ENCODE assay signal across 11 cellular contexts in genomic region chr15:48603123-48603500, GRCh38. TPM values are rescaled to one million over a fixed set of nuclear protein-coding genes. Genes with fewer than 3 reads are reported as not detected.
DNase-seq lines count a peak whose midpoint lies in the region; ATAC-seq and TF ChIP-seq lines count a peak whose summit lies in the region.
"Had no signal": no experiment of that assay in that cellular context is flagged by ENCODE, and none has a peak within 500 bp of the region (broad histone marks: within the 10 kb centered on the region; RNA-seq: fewer than 3 reads in every experiment).

No MANE protein-coding gene starts in this region.

- peaks cover 0 to 9% of the 10 kb centered on the region in 2 donors for H3K27me3 Mint-ChIP-seq in CD8-positive, alpha-beta memory T cell
- H3K27me3 Mint-ChIP-seq: activated B cell treated with CpG ODN at 0.5 μM for 24 hours had no signal

- POLR2A ChIA-PET in CD8-positive, alpha-beta memory T cell (lab: Charles Lee), result no interaction called here

- H3K4me3 Mint-ChIP-seq in CD8-positive, alpha-beta memory T cell, result no peak overlapping the region
- H3K4me3 Mint-ChIP-seq: activated B cell treated with CpG ODN at 0.5 μM for 24 hours had no signal

- H4K8ac ChIP-seq in mesenchymal stem cell (ENCODE audit: low read length), result peak overlapping the region; percentile 10

- peaks cover 0 to 5% (median 0%) of the 10 kb centered on the region in 5 donors for H3K9me3 Mint-ChIP-seq in CD8-positive, alpha-beta memory T cell

- DNase-seq in heart right ventricle (no peak), Right ventricle myocardium inferior (ENCODE audit: missing footprints) (no peak), coronary artery (ENCODE audit: low spot score) (no peak), mesenchymal stem cell (no peak)
- no peak for DNase-seq in stimulated activated CD4-positive, alpha-beta T cell treated with anti-CD3 and anti-CD28 coated beads, Interleukin-15, amount 100 ng/mL, for 24 hours
- no peak for DNase-seq in CD8-positive, alpha-beta memory T cell
- DNase-seq: activated B cell treated with CpG ODN at 0.5 μM for 24 hours, NCI-H524 treated with DMSO at 0.1 percent for 48 hours had no signal

- no peak overlapping the region for H2BK5ac ChIP-seq in mesenchymal stem cell (ENCODE audit: low read depth, low read length, poor library complexity, severe bottlenecking)

- H3K4me2 ChIP-seq in mesenchymal stem cell (ENCODE audit: low read length, poor library complexity, severe bottlenecking), result no peak overlapping the region
- H3K4me2 ChIP-seq: A549 had no signal

- H3K9ac ChIP-seq in mesenchymal stem cell (ENCODE audit: low read length), result peak overlapping the region; percentile 55

- CTCF ChIA-PET in CD8-positive, alpha-beta memory T cell (lab: Charles Lee), result interaction anchor here (0.8 kb wide), 1 partner anchor 29 kb away, joined by 3 read pairs; no protein-coding TSS in a partner anchor

- H3K4me3 ChIP-seq in heart right ventricle, result peak overlapping the region in 6 of 10 donors; percentile 14 to 40 (median 19)
- peak overlapping the region; percentile 4 for H3K4me3 ChIP-seq in coronary artery
- no peak overlapping the region for H3K4me3 ChIP-seq in mesenchymal stem cell (ENCODE audit: insufficient read depth in 1 of 2, low read depth in 1 of 2, low read length in 2 of 2)
- no peak overlapping the region for H3K4me3 ChIP-seq in CD8-positive, alpha-beta memory T cell (ENCODE audit: low read length)
- H3K4me3 ChIP-seq: A549 had no signal

- H3K18ac ChIP-seq in mesenchymal stem cell (ENCODE audit: low read depth in 1 of 2, low read length in 2 of 2), result peak overlapping the region in 1 of 2 experiments; percentile 16

- H3K79me1 ChIP-seq in mesenchymal stem cell (replicated peaks; ENCODE audit: low read length, poor library complexity, severe bottlenecking), result peaks cover 21% of the 10 kb centered on the region

- H3K27ac ChIP-seq in heart right ventricle, result peak overlapping the region; percentile 27 to 84 (median 72)
- peak overlapping the region; percentile 43 to 65 for H3K27ac ChIP-seq in coronary artery
- H3K27ac ChIP-seq in mesenchymal stem cell (ENCODE audit: low read length, poor library complexity, severe bottlenecking), result peak overlapping the region; percentile 51
- H3K27ac ChIP-seq in CD8-positive, alpha-beta memory T cell (ENCODE audit: low read depth, low read length), result no peak overlapping the region
- H3K27ac ChIP-seq: A549 had no signal

- H3K14ac ChIP-seq in mesenchymal stem cell (ENCODE audit: low read length in 2 of 2), result no peak overlapping the region

- no peak overlapping the region for H2BK12ac ChIP-seq in mesenchymal stem cell (ENCODE audit: low read length in 2 of 2)

- H3K27ac Mint-ChIP-seq in CD8-positive, alpha-beta memory T cell, result no peak overlapping the region
- H3K27ac Mint-ChIP-seq: activated B cell treated with CpG ODN at 0.5 μM for 24 hours had no signal

- ATAC-seq in heart right ventricle, result peak in 4 of 8 donors; percentile 32 to 45 (median 37)
- no peak for ATAC-seq in Right ventricle myocardium inferior
- ATAC-seq in GM21529 (IDR thresholded peaks at IDR 0.05; ENCODE audit: unreplicated experiment), result no peak
- no peak for ATAC-seq in HG03025 (IDR thresholded peaks at IDR 0.05; ENCODE audit: low FRiP score, unreplicated experiment)
- ATAC-seq: A549 had no signal

- no peak overlapping the region for H2AK5ac ChIP-seq in mesenchymal stem cell (ENCODE audit: low read length, severe bottlenecking)

- intact Hi-C loops in heart right ventricle (cut with DNase I), result loop anchor here in 1 of 10 donors (5.0 kb wide), 2 partner anchors 39 to 66 kb away; no protein-coding TSS in a partner anchor
- intact Hi-C loops in Right ventricle myocardium inferior (cut with DNase I), result no loop called here

- H3K36me3 Mint-ChIP-seq in CD8-positive, alpha-beta memory T cell, result no peaks in the 10 kb centered on the region

- no peaks in the 10 kb centered on the region for H3K4me1 Mint-ChIP-seq in CD8-positive, alpha-beta memory T cell
- H3K4me1 Mint-ChIP-seq: activated B cell treated with CpG ODN at 0.5 μM for 24 hours had no signal

- 34 to 47% methylated on average over 6 of the region's 6 CpGs for WGBS in heart right ventricle, 2 donors
- WGBS in mesenchymal stem cell, result 52% methylated on average over 5 of the region's 6 CpGs

- no peak overlapping the region for H2AFZ ChIP-seq in mesenchymal stem cell (ENCODE audit: low read depth, low read length)

- H2BK120ac ChIP-seq in mesenchymal stem cell (ENCODE audit: low read depth, low read length), result no peak overlapping the region

- H3K23ac ChIP-seq in mesenchymal stem cell (ENCODE audit: low read length in 2 of 2), result no peak overlapping the region

- TF ChIP-seq CTCF in heart right ventricle (IDR thresholded peaks at IDR 0.05), result no peak
- no peak for TF ChIP-seq CTCF in coronary artery (IDR thresholded peaks at IDR 0.05)

- H3K27me3 ChIP-seq in heart right ventricle (no peaks in the 10 kb centered on the region), mesenchymal stem cell (ENCODE audit: control insufficient read depth in 1 of 2, insufficient read depth in 1 of 2, low read length in 2 of 2) (no peaks in the 10 kb centered on the region)
- H3K27me3 ChIP-seq in CD8-positive, alpha-beta memory T cell (ENCODE audit: insufficient read depth, low read length, poor library complexity, severe bottlenecking), result no peaks in the 10 kb centered on the region

- H3K4me1 ChIP-seq in heart right ventricle, result peaks cover 4 to 46% (median 33%) of the 10 kb centered on the region in 9 donors
- peaks cover 1% of the 10 kb centered on the region for H3K4me1 ChIP-seq in mesenchymal stem cell (ENCODE audit: control insufficient read depth, insufficient read depth, low read depth, low read length)
- H3K4me1 ChIP-seq in CD8-positive, alpha-beta memory T cell (ENCODE audit: insufficient read depth, low read length), result no peaks in the 10 kb centered on the region
- H3K4me1 ChIP-seq: A549 had no signal

- H3K4ac ChIP-seq in mesenchymal stem cell (ENCODE audit: low read depth in 1 of 2, low read length in 2 of 2), result no peak overlapping the region

- H2BK15ac ChIP-seq in mesenchymal stem cell (ENCODE audit: low read depth, poor library complexity, severe bottlenecking), result no peak overlapping the region

- no peak overlapping the region for H4K91ac ChIP-seq in mesenchymal stem cell (ENCODE audit: low read length)

- H3K36me3 ChIP-seq in heart right ventricle, result peaks cover 0 to 46% (median 4%) of the 10 kb centered on the region in 9 donors
- H3K36me3 ChIP-seq in mesenchymal stem cell (ENCODE audit: control insufficient read depth in 1 of 2, insufficient read depth in 2 of 2, low read depth in 1 of 2, low read length in 2 of 2), result peaks cover 20 to 96% of the 10 kb centered on the region in 2 experiments
- no peaks in the 10 kb centered on the region for H3K36me3 ChIP-seq in CD8-positive, alpha-beta memory T cell (ENCODE audit: insufficient read depth, low read length)

- H3K9me3 ChIP-seq in heart right ventricle, result peaks cover 0 to 4% (median 0%) of the 10 kb centered on the region in 11 donors
- no peaks in the 10 kb centered on the region for H3K9me3 ChIP-seq in mesenchymal stem cell (ENCODE audit: control insufficient read depth, low read length)
- no peaks in the 10 kb centered on the region for H3K9me3 ChIP-seq in CD8-positive, alpha-beta memory T cell (ENCODE audit: low read length)
- H3K9me3 ChIP-seq: A549 had no signal

RNA-seq across cellular contexts. Expression of gene FBN1, which starts 42.4 kb away (rescaled TPM):
- total RNA-seq in heart right ventricle, result 100 to 1,000 TPM in 1 of 10 donors, 10 to 100 TPM in 9; 18.4 to 116 (median 32.9) TPM
- polyA plus RNA-seq in heart right ventricle, result 10 to 100 TPM in 1 of 2 donors, 1 to 10 TPM in 1; 7.0 to 31.8 TPM
- total RNA-seq in Right ventricle myocardium inferior, result 41.0 TPM
- 170 TPM for polyA plus RNA-seq in mesenchymal stem cell (2013, experiment 1 of 2)
- polyA plus RNA-seq in mesenchymal stem cell (2013, experiment 2 of 2), result 151 TPM
- total RNA-seq in CD8-positive, alpha-beta memory T cell, result under 1 TPM; 0.13 to 0.46 TPM
- 0.21 TPM for polyA plus RNA-seq in CD8-positive, alpha-beta memory T cell

Comparison
In these comparisons a context has a peak if more than half of its experiments do, and no peak if none do; other contexts are left out.
1. H3K4me3 ChIP-seq: peak in heart right ventricle (6 of 10) and coronary artery (single experiment); none in mesenchymal stem cell (0 of 2) and CD8-positive, alpha-beta memory T cell (single experiment).
2. RNA of gene FBN1, which starts 42.4 kb away (total RNA-seq): 41.0 TPM in Right ventricle myocardium inferior (single experiment) and 18.4 to 116 TPM in heart right ventricle; 0.13 to 0.46 TPM in CD8-positive, alpha-beta memory T cell; every median in the first group is over 10 times any median in the second.